In the genomic region with DNA sequence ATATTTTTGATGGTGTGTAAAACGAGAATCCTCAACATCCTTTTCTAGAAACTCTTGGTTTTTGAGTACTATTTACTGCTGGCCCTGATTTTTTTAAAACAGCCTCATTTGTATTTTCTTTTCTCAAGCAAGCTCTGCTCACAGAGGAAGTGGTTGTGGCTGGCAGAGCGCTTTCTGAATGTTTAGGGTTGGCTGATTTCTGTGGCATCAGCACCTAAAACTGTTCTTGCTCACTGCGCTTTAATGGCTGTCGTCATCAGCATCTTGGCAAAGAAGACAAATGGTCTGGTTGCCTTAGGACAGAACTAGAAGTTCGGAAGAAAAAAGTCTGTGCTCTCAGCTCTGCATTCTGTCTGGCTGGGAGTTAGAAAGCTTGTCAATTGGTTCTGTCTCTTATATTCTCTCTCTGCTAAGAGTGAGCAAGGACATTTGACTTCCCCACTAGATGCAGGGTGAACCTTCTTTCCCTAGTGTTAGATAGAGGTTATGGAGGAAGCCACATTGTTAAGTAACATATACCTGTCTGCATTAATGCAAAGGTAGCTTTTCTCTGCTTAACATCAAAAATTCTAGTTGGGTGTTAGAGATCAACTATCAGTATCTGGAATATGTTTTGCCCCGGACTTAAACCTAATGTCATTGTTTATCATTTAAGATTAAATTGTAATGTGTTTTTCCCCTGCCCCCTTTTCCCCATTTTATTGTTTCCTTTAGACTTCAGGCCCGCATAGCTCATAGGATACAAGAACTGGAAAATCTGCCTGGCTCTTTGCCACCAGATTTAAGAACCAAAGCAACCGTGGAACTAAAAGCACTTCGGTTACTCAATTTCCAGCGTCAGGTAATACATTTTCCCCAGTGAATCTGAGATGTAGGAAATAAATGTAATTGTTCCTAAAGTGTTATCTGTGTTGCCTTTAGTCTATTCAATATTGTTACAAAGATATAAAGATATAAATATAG, we compare ENCODE assay signal across 1 cellular context.
TF ChIP-seq lines count a peak whose summit lies in the region.

No MANE protein-coding gene starts in this region.

TF ChIP-seq in IMR-90, 13 proteins besides CTCF, POLR2A, EP300 and RAD21:
- TF ChIP-seq, protein P1, sequence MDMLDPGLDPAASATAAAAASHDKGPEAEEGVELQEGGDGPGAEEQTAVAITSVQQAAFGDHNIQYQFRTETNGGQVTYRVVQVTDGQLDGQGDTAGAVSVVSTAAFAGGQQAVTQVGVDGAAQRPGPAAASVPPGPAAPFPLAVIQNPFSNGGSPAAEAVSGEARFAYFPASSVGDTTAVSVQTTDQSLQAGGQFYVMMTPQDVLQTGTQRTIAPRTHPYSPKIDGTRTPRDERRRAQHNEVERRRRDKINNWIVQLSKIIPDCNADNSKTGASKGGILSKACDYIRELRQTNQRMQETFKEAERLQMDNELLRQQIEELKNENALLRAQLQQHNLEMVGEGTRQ (IDR thresholded peaks at IDR 0.05; ENCODE audit: low read depth, low read length): no peak
- TF ChIP-seq, protein P2, sequence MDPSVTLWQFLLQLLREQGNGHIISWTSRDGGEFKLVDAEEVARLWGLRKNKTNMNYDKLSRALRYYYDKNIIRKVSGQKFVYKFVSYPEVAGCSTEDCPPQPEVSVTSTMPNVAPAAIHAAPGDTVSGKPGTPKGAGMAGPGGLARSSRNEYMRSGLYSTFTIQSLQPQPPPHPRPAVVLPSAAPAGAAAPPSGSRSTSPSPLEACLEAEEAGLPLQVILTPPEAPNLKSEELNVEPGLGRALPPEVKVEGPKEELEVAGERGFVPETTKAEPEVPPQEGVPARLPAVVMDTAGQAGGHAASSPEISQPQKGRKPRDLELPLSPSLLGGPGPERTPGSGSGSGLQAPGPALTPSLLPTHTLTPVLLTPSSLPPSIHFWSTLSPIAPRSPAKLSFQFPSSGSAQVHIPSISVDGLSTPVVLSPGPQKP (IDR thresholded peaks at IDR 0.05; ENCODE audit: borderline replicate concordance, low read depth, low read length): no peak
- no peak for TF ChIP-seq NFE2L2 (IDR thresholded peaks at IDR 0.05; ENCODE audit: low read depth, low read length)
- no peak for TF ChIP-seq FOS (IDR thresholded peaks at IDR 0.05; ENCODE audit: low read depth, low read length)
- no peak for TF ChIP-seq RCOR1 (IDR thresholded peaks at IDR 0.05; ENCODE audit: insufficient replicate concordance, low read length)
- no peak for TF ChIP-seq SMC3 (IDR thresholded peaks at IDR 0.05; ENCODE audit: low read depth, low read length)
- TF ChIP-seq BHLHE40 (IDR thresholded peaks at IDR 0.05; ENCODE audit: low read depth, low read length): no peak
- no peak for TF ChIP-seq RFX5 (IDR thresholded peaks at IDR 0.05; ENCODE audit: low read depth, low read length)
- TF ChIP-seq MXI1 (IDR thresholded peaks at IDR 0.05; ENCODE audit: borderline replicate concordance, low read depth, low read length): no peak
- no peak for TF ChIP-seq CEBPB (IDR thresholded peaks at IDR 0.05; ENCODE audit: low read depth, low read length)
- no peak for TF ChIP-seq MAFK (IDR thresholded peaks at IDR 0.05; ENCODE audit: low read depth, low read length)
- no peak for TF ChIP-seq CHD1 (IDR thresholded peaks at IDR 0.05; ENCODE audit: low read depth, low read length)
- no peak for TF ChIP-seq MAZ (IDR thresholded peaks at IDR 0.05; ENCODE audit: borderline replicate concordance, low read depth, low read length)
TF ChIP-seq in IMR-90: peak in this region for 0.
